In the genomic region with DNA sequence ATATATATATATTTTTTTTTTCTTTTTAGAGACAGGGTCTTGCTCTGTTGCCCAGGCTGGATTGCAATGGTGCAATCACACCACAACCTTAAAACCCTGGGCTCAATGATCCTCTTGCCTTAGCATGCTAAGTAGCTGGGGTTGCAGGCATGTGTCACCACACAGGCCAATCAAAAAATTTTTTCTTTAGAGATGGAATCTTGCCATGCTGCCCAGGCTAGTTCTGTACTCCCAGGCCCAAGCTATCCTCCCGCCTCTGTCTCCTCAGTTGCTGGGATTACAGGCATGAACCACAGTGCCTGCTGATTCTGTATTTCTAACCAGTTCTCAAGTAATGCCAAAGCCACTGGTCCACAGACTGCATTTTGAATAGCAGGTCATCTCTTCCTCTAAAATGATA, we compare ENCODE assay signal across 26 cellular contexts.
"Had no signal": no experiment of that assay in that cellular context is flagged by ENCODE, and none has a peak within 500 bp of the region (broad histone marks: within the 10 kb centered on the region; RNA-seq: fewer than 3 reads in every experiment).

No MANE protein-coding gene starts in this region.

- H3K4me1 Mint-ChIP-seq: immature natural killer cell, naive B cell had no signal

- H3K4me1 ChIP-seq: lower lobe of right lung, parathyroid adenoma, spleen had no signal

- H3K4me3 ChIP-seq: dorsolateral prefrontal cortex, esophagus squamous epithelium, lower lobe of right lung, mucosa of descending colon, spleen, stomach, thyroid gland had no signal

- H3K27me3 Mint-ChIP-seq: progenitor cell of endocrine pancreas; stimulated activated naive B cell treated with anti-CD40 and anti-IgM and Interleukin-4, amounts not matched to agents 10 μg/mL and 1 μg/mL and 100 μg/mL, for 72 hours; type B pancreatic cell had no signal

- DNase-seq: central memory CD4-positive, alpha-beta T cell; dorsolateral prefrontal cortex; effector CD4-positive, alpha-beta T cell; esophagus squamous epithelium; foreskin melanocyte; hypothalamus; immature natural killer cell; islet precursor cell; kidney glomerular epithelial cell; left colon; left ventricle myocardium superior; lower lobe of right lung; mucosa of descending colon; naive B cell; spleen; stimulated activated CD4-positive, alpha-beta T cell treated with anti-CD3 and anti-CD28 coated beads, Interleukin-4, amount 100 ng/mL, for 4 hours; stimulated activated naive B cell treated with anti-CD40 and anti-IgM and Interleukin-4, amounts not matched to agents 10 μg/mL and 1 μg/mL and 100 μg/mL, for 72 hours; stomach; thyroid gland had no signal

- H3K4me3 Mint-ChIP-seq: immature natural killer cell; naive B cell; natural killer cell treated with Interleukin-12 subunit alpha and Interleukin-12 subunit beta and Interleukin-15 and Interleukin-18, amount 100 ng/mL, for 72 hours; neural crest cell; stimulated activated naive B cell treated with anti-CD40 and anti-IgM and Interleukin-4, amounts not matched to agents 10 μg/mL and 1 μg/mL and 100 μg/mL, for 72 hours; type B pancreatic cell had no signal

- H3K36me3 ChIP-seq: esophagus squamous epithelium, lower lobe of right lung, neutrophil, spleen, stomach, thyroid gland had no signal

- ATAC-seq: left colon; left ventricle myocardium superior; lower lobe of right lung; mucosa of descending colon; natural killer cell treated with Interleukin-12 subunit alpha and Interleukin-12 subunit beta and Interleukin-15 and Interleukin-18, amount 100 ng/mL, for 72 hours; stimulated activated naive B cell treated with anti-CD40 and anti-IgM and Interleukin-4, amounts not matched to agents 10 μg/mL and 1 μg/mL and 100 μg/mL, for 72 hours had no signal

- H3K9me3 Mint-ChIP-seq: immature natural killer cell; naive B cell; natural killer cell treated with Interleukin-12 subunit alpha and Interleukin-12 subunit beta and Interleukin-15 and Interleukin-18, amount 100 ng/mL, for 72 hours; type B pancreatic cell had no signal

- H3K9me3 ChIP-seq: esophagus squamous epithelium, lower lobe of right lung, mucosa of descending colon, neutrophil, spleen, stomach, thyroid gland had no signal

- H3K27me3 ChIP-seq: esophagus squamous epithelium, neutrophil, spleen, stomach, thyroid gland had no signal

- H3K27ac ChIP-seq: dorsolateral prefrontal cortex, epithelial cell of prostate, esophagus squamous epithelium, lower lobe of right lung, neutrophil, parathyroid adenoma, spleen, stomach, thyroid gland had no signal

- H3K36me3 Mint-ChIP-seq: immature natural killer cell; naive B cell; natural killer cell treated with Interleukin-12 subunit alpha and Interleukin-12 subunit beta and Interleukin-15 and Interleukin-18, amount 100 ng/mL, for 72 hours; type B pancreatic cell had no signal

- H3K27ac Mint-ChIP-seq: immature natural killer cell; natural killer cell treated with Interleukin-12 subunit alpha and Interleukin-12 subunit beta and Interleukin-15 and Interleukin-18, amount 100 ng/mL, for 72 hours; progenitor cell of endocrine pancreas; stimulated activated naive B cell treated with anti-CD40 and anti-IgM and Interleukin-4, amounts not matched to agents 10 μg/mL and 1 μg/mL and 100 μg/mL, for 72 hours; type B pancreatic cell had no signal
